In the genomic region with DNA sequence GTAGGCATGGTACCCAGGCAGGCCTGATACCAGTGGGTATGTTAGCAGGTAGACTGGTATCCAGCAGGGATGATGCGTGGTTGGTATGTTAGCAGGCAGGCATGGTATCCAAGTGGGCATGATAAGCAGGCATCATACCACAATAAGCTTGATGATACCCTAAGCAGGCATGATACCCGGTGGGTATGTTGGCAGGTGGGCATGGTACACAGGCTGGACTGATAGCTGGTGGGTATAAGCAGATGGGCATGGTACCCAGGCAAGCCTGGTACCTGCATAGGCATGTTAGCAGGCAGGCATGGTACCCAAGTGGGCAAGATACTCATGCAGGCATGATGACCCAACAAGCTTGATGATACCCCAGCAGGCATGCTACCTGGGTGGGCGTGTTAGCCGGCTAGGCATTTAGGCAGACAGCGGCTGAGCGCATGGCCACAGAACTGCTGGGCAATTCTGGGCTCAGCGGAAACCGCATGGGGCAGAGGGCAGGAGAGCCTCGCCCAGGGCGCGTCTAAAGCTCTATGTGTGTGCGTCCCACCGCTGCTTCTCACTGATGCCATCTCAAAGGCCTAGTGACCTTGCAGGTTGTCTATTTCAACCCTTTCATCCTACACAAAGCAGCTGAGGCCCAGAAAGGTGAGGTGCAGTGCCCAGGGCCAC, we compare ENCODE assay signal across 26 cellular contexts. TPM values are rescaled to one million over a fixed set of nuclear protein-coding genes. Genes with fewer than 3 reads are reported as not detected.
A peak's percentile ranks its signal among the peaks of the same experiment; 100 is the strongest.
DNase-seq lines count a peak whose midpoint lies in the region; ATAC-seq, FAIRE-seq and TF ChIP-seq lines count a peak whose summit lies in the region.
"Had no signal": no experiment of that assay in that cellular context is flagged by ENCODE, and none has a peak within 500 bp of the region (broad histone marks: within the 10 kb centered on the region; RNA-seq: fewer than 3 reads in every experiment).

No MANE protein-coding gene starts in this region.

- over 99% methylated on average over 13 of the region's 13 CpGs for WGBS in hepatocyte (ENCODE audit: low lambda C conversion rate, missing lambda C conversion rate)

- DNase-seq in T-helper 2 cell treated with Interferon-gamma antibody and Interleukin-4, amounts not matched to agents 5 μg/mL and 100 μg/mL, for 36 hours (ENCODE audit: low spot score) = no peak
- DNase-seq in T-helper 2 cell (no peak), GM12891 (ENCODE audit: insufficient read length, low spot score) (no peak), astrocyte (ENCODE audit: low read depth) (no peak), natural killer cell (no peak), superior temporal gyrus (ENCODE audit: extremely low spot score) (no peak), C1 segment of cervical spinal cord (lab: John Stamatoyannopoulos, UW) (no peak), hepatocyte (ENCODE audit: low spot score) (no peak)
- DNase-seq: 8988T; activated CD4-positive, alpha-beta T cell treated with anti-CD3 and anti-CD28 coated beads for 48 hours; activated CD8-positive, alpha-beta memory T cell treated with anti-CD3 and anti-CD28 coated beads, Interleukin-2, amount 50 U/mL, for 4 hours; BE2C; DMS153; heart left ventricle; KBM-7; naive B cell; NCI-H1694 treated with DMSO at 0.1 percent for 48 hours; NCI-H446 treated with DMSO at 0.1 percent for 48 hours; stimulated activated CD4-positive, alpha-beta T cell treated with anti-CD3 and anti-CD28 coated beads, Interleukin-4, amount 100 ng/mL, for 4 hours had no signal

- H3K9me3 ChIP-seq in astrocyte (ENCODE audit: insufficient read depth, low read depth, low read length) (no peaks in the 10 kb centered on the region), hepatocyte (ENCODE audit: low read depth) (no peaks in the 10 kb centered on the region)
- H3K9me3 ChIP-seq: BE2C, heart left ventricle had no signal

- H3K36me3 ChIP-seq in astrocyte (ENCODE audit: insufficient read depth, low read length) (no peaks in the 10 kb centered on the region), hepatocyte (replicated peaks; ENCODE audit: insufficient read depth, low read depth) (no peaks in the 10 kb centered on the region)

- no peak overlapping the region for H3K9ac ChIP-seq in astrocyte (ENCODE audit: low read length)

- TF ChIP-seq POLR2A in GM12891 (IDR thresholded peaks at IDR 0.05; ENCODE audit: low read depth, low read length) = no peak

- no peak overlapping the region for H3K4me3 ChIP-seq in astrocyte (ENCODE audit: insufficient read depth, low read depth, low read length)
- H3K4me3 ChIP-seq in hepatocyte = no peak overlapping the region
- H3K4me3 ChIP-seq: heart left ventricle, lung had no signal

- no peak overlapping the region for H3K4me2 ChIP-seq in astrocyte (ENCODE audit: low read length)
- no peak overlapping the region for H3K4me2 ChIP-seq in hepatocyte

- H3K36me3 Mint-ChIP-seq in T-helper 2 cell treated with Interferon-gamma antibody and Interleukin-4, amounts not matched to agents 5 μg/mL and 100 μg/mL, for 36 hours (ENCODE audit: low read depth) = peaks cover 14% of the 10 kb centered on the region
- H3K36me3 Mint-ChIP-seq in astrocyte (ENCODE audit: low read depth, unreplicated experiment) (peaks cover 13% of the 10 kb centered on the region), natural killer cell (no peaks in the 10 kb centered on the region)

- no peak overlapping the region for H2AFZ ChIP-seq in astrocyte (ENCODE audit: low read depth, low read length)
- no peak overlapping the region for H2AFZ ChIP-seq in hepatocyte

- H3K27ac Mint-ChIP-seq in T-helper 2 cell treated with Interferon-gamma antibody and Interleukin-4, amounts not matched to agents 5 μg/mL and 100 μg/mL, for 36 hours = peak overlapping the region; percentile 32
- H3K27ac Mint-ChIP-seq in astrocyte (ENCODE audit: unreplicated experiment) = peak overlapping the region; percentile 20
- H3K27ac Mint-ChIP-seq in natural killer cell = peak overlapping the region in 1 of 2 donors; percentile 95
- H3K27ac Mint-ChIP-seq: progenitor cell of endocrine pancreas had no signal

- no peak for ATAC-seq in natural killer cell
- ATAC-seq: HCT116, heart left ventricle had no signal

- H3K79me2 ChIP-seq in astrocyte (ENCODE audit: insufficient read depth, low read length) (no peaks in the 10 kb centered on the region), hepatocyte (peaks cover 32% of the 10 kb centered on the region)

- H3K27ac ChIP-seq in astrocyte (ENCODE audit: low read depth, low read length) (no peak overlapping the region), hepatocyte (no peak overlapping the region)

- peak overlapping the region; percentile 15 for H3K4me3 Mint-ChIP-seq in T-helper 2 cell treated with Interferon-gamma antibody and Interleukin-4, amounts not matched to agents 5 μg/mL and 100 μg/mL, for 36 hours
- H3K4me3 Mint-ChIP-seq in astrocyte (ENCODE audit: unreplicated experiment) (peak overlapping the region; percentile 21), natural killer cell (peak overlapping the region; percentile 13)

- no peak for TF ChIP-seq CTCF in astrocyte (IDR thresholded peaks at IDR 0.05; ENCODE audit: insufficient read depth, low read depth, low read length)
- TF ChIP-seq CTCF in natural killer cell (IDR thresholded peaks at IDR 0.05) = no peak
- TF ChIP-seq CTCF in hepatocyte (IDR thresholded peaks at IDR 0.05; ENCODE audit: poor library complexity) = no peak

- peaks cover 19% of the 10 kb centered on the region for H4K20me1 ChIP-seq in astrocyte (ENCODE audit: insufficient read depth, low read length)
- no peaks in the 10 kb centered on the region for H4K20me1 ChIP-seq in hepatocyte (ENCODE audit: insufficient read depth, poor library complexity, severe bottlenecking)

- no peaks in the 10 kb centered on the region for H3K9me2 ChIP-seq in hepatocyte (replicated peaks; ENCODE audit: insufficient read depth)

- H3K27me3 Mint-ChIP-seq in T-helper 2 cell treated with Interferon-gamma antibody and Interleukin-4, amounts not matched to agents 5 μg/mL and 100 μg/mL, for 36 hours (ENCODE audit: low read depth) = no peaks in the 10 kb centered on the region
- H3K27me3 Mint-ChIP-seq in astrocyte (ENCODE audit: low read depth, unreplicated experiment) = no peaks in the 10 kb centered on the region
- no peaks in the 10 kb centered on the region for H3K27me3 Mint-ChIP-seq in natural killer cell (ENCODE audit: low read depth in 2 of 2)
- H3K27me3 Mint-ChIP-seq: progenitor cell of endocrine pancreas had no signal

- intact Hi-C loops in natural killer cell (cut with micrococcal nuclease) = loop anchor here (2.0 kb wide), 1 partner anchor 47 kb away; no protein-coding TSS in a partner anchor

- H3K4me1 ChIP-seq in astrocyte (ENCODE audit: insufficient read depth, low read length) = peaks cover 10% of the 10 kb centered on the region
- peaks cover 16% of the 10 kb centered on the region for H3K4me1 ChIP-seq in hepatocyte (ENCODE audit: insufficient read depth)

- H3K27me3 ChIP-seq in astrocyte (ENCODE audit: insufficient read depth, low read length) = no peaks in the 10 kb centered on the region
- H3K27me3 ChIP-seq in hepatocyte = no peaks in the 10 kb centered on the region
- H3K27me3 ChIP-seq: BE2C, heart left ventricle had no signal

- no peaks in the 10 kb centered on the region for H3K9me3 Mint-ChIP-seq in T-helper 2 cell treated with Interferon-gamma antibody and Interleukin-4, amounts not matched to agents 5 μg/mL and 100 μg/mL, for 36 hours
- no peaks in the 10 kb centered on the region for H3K9me3 Mint-ChIP-seq in astrocyte (ENCODE audit: unreplicated experiment)
- no peaks in the 10 kb centered on the region for H3K9me3 Mint-ChIP-seq in natural killer cell
- H3K9me3 Mint-ChIP-seq: naive B cell had no signal

- FAIRE-seq in GM12891 (lab: Jason Lieb, UNC) = peak; percentile 74
- no peak for FAIRE-seq in astrocyte (lab: Jason Lieb, UNC)
- FAIRE-seq: colon, endothelial cell of umbilical vein, islet of Langerhans, TTC549 had no signal

- peaks cover 15% of the 10 kb centered on the region for H3K4me1 Mint-ChIP-seq in T-helper 2 cell treated with Interferon-gamma antibody and Interleukin-4, amounts not matched to agents 5 μg/mL and 100 μg/mL, for 36 hours (ENCODE audit: low read depth)
- H3K4me1 Mint-ChIP-seq in astrocyte (ENCODE audit: low read depth, unreplicated experiment) (peaks cover 3% of the 10 kb centered on the region), natural killer cell (peaks cover 25 to 33% of the 10 kb centered on the region in 2 donors)

TF ChIP-seq in GM12891, 5 proteins besides CTCF, POLR2A, EP300 and RAD21:
- TF ChIP-seq POU2F2 (IDR thresholded peaks at IDR 0.05; ENCODE audit: low read depth, low read length) (no peak), SPI1 (IDR thresholded peaks at IDR 0.05; ENCODE audit: low read depth, low read length) (no peak), TAF1 (IDR thresholded peaks at IDR 0.05; ENCODE audit: low read depth, low read length) (no peak), PAX5 (IDR thresholded peaks at IDR 0.05; ENCODE audit: insufficient read depth, low read length, severe bottlenecking) (no peak), POLR2AphosphoS5 (IDR thresholded peaks at IDR 0.05; ENCODE audit: low read depth, low read length) (no peak)
TF ChIP-seq in GM12891: peak in this region for 0.

RNA-seq across cellular contexts. Expression of gene SGSH, which starts 2.3 kb away (rescaled TPM):
- polyA plus RNA-seq in GM12891 (2012; ENCODE audit: low read depth, missing spikeins) = 14.0 TPM
- total RNA-seq in astrocyte = 24.0 and 26.0 TPM in 2 replicates
- total RNA-seq in natural killer cell = 10 to 100 TPM; 73.4 to 96.5 (median 74.1) TPM
- 16.0 and 23.7 TPM in 2 replicates for total RNA-seq in hepatocyte
- polyA plus RNA-seq in hepatocyte = 59.6 and 71.5 TPM in 2 replicates

RNA-seq across cellular contexts. Expression of gene SLC26A11, which starts 2.4 kb away (rescaled TPM):
- polyA plus RNA-seq in GM12891 (2012; ENCODE audit: low read depth, missing spikeins) = 1.9 TPM
- total RNA-seq in astrocyte (15.3 and 16.1 TPM in 2 replicates), natural killer cell (10 to 100 TPM; 33.9 to 37.6 (median 35.8) TPM), hepatocyte (17.5 and 18.8 TPM in 2 replicates)
- 24.9 and 40.4 TPM in 2 replicates for polyA plus RNA-seq in hepatocyte

RNA-seq across cellular contexts. Expression of gene RNF213, which starts 42.8 kb away (rescaled TPM):
- 55.7 TPM for polyA plus RNA-seq in GM12891 (2012; ENCODE audit: low read depth, missing spikeins)
- total RNA-seq in astrocyte (120 and 129 TPM in 2 replicates), natural killer cell (1,000 to 10,000 TPM in 2 of 3 donors, 100 to 1,000 TPM in 1; 929 to 1,120 (median 1,060) TPM), hepatocyte (53.1 and 57.4 TPM in 2 replicates)
- polyA plus RNA-seq in hepatocyte = 21.1 and 32.6 TPM in 2 replicates

RNA-seq across cellular contexts. Expression of gene CARD14, which starts 48.0 kb away (rescaled TPM):
- 0.18 TPM for polyA plus RNA-seq in GM12891 (2012; ENCODE audit: low read depth, missing spikeins)
- total RNA-seq in astrocyte (0.29 TPM in 1 of 2 replicates, not detected in the other), natural killer cell (under 1 TPM in 2 of 3 donors, not detected in 1; 0.12 to 0.38 TPM), hepatocyte (0.16 and 0.17 TPM in 2 replicates)
- polyA plus RNA-seq in hepatocyte = 0.17 and 0.61 TPM in 2 replicates
- total RNA-seq: endothelial cell of umbilical vein, progenitor cell of endocrine pancreas had no signal
- polyA plus RNA-seq: endothelial cell of umbilical vein had no signal
